Comparison of ENCODE assay signal across 16 cellular contexts in the genomic region with DNA sequence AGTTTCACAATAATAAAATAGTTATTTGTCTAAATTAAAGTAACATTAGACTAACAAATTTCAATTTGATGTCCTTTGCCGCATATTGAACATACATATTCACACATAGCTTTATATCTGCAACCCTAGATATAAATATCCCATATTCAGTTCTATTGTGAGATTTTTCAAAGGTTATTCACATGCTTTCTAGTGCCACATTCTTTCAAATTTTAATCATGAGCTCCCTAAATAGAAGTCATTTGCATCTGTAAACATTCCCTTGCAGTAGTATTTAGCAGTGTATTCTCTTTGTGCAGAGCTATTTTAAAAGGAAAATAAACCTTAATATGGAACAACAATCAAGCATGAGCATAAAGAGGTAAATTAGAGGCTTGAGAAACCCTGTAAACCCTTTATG.
DNase-seq lines count a peak whose midpoint lies in the region; ATAC-seq, FAIRE-seq and TF ChIP-seq lines count a peak whose summit lies in the region.
"Had no signal": no experiment of that assay in that cellular context is flagged by ENCODE, and none has a peak within 500 bp of the region (broad histone marks: within the 10 kb centered on the region; RNA-seq: fewer than 3 reads in every experiment).

No MANE protein-coding gene starts in this region.

- ATAC-seq in upper lobe of left lung (ENCODE audit: low FRiP score in 2 of 2) = no peak
- ATAC-seq: HepG2, PC-3 had no signal

- H3K27me3 ChIP-seq in dorsolateral prefrontal cortex (peaks cover 0 to 5% (median 0%) of the 10 kb centered on the region in 45 donors), upper lobe of left lung (no peaks in the 10 kb centered on the region)
- H3K27me3 ChIP-seq: BLaER1 treated with 17β-estradiol and CSF1 and Interleukin-3, amounts not matched to agents 10 nM and 100 nM had no signal

- 83 to 90% methylated on average over 1 of the region's 1 CpG for WGBS in upper lobe of left lung, 2 donors

- H3K27me3 Mint-ChIP-seq in nephron (ENCODE audit: low read depth) = no peaks in the 10 kb centered on the region

- H3K9me3 Mint-ChIP-seq in nephron = no peaks in the 10 kb centered on the region

- TF ChIP-seq CTCF in D721Med (IDR thresholded peaks at IDR 0.05; ENCODE audit: insufficient read depth, missing control alignments) (no peak), dorsolateral prefrontal cortex (IDR thresholded peaks at IDR 0.05 in 54 of 56, conservative IDR thresholded peaks at IDR 0.05 in 2 of 56; ENCODE audit: low read depth in 1 of 56, partially characterized antibody in 56 of 56) (no peak), nephron (IDR thresholded peaks at IDR 0.05; ENCODE audit: unreplicated experiment in 3 of 3) (no peak), upper lobe of left lung (IDR thresholded peaks at IDR 0.05) (no peak)

- peak; percentile 21 for FAIRE-seq in D721Med (lab: Jason Lieb, UNC)
- FAIRE-seq: H54, HepG2 had no signal

- peak overlapping the region in 33 of 59 donors; percentile 0 to 81 (median 45) for H3K27ac ChIP-seq in dorsolateral prefrontal cortex
- H3K27ac ChIP-seq in upper lobe of left lung = no peak overlapping the region
- H3K27ac ChIP-seq: BLaER1 treated with 17β-estradiol and CSF1 and Interleukin-3, amounts not matched to agents 10 nM and 100 nM; RWPE1 had no signal

- no peaks in the 10 kb centered on the region for H3K36me3 ChIP-seq in upper lobe of left lung
- H3K36me3 ChIP-seq: BLaER1 treated with 17β-estradiol and CSF1 and Interleukin-3, amounts not matched to agents 10 nM and 100 nM had no signal

- peak overlapping the region in 2 of 3 experiments; percentile 52 to 74 for H3K27ac Mint-ChIP-seq in nephron

- H3K4me3 ChIP-seq in dorsolateral prefrontal cortex (peak overlapping the region in 1 of 59 donors; percentile 9), upper lobe of left lung (no peak overlapping the region)
- H3K4me3 ChIP-seq: BLaER1 treated with 17β-estradiol and CSF1 and Interleukin-3, amounts not matched to agents 10 nM and 100 nM had no signal

- TF ChIP-seq EP300 in upper lobe of left lung (IDR thresholded peaks at IDR 0.05) = no peak

- H3K4me1 Mint-ChIP-seq in nephron = peaks cover 49% of the 10 kb centered on the region

- peaks cover 4% of the 10 kb centered on the region for H3K36me3 Mint-ChIP-seq in nephron (ENCODE audit: low read depth)

- H3K4me3 Mint-ChIP-seq in nephron = no peak overlapping the region

- no peak for TF ChIP-seq POLR2A in upper lobe of left lung (IDR thresholded peaks at IDR 0.05)

- H3K4me1 ChIP-seq in upper lobe of left lung = peaks cover 0 to 12% (median 0%) of the 10 kb centered on the region in 4 donors

- intact Hi-C loops in dorsolateral prefrontal cortex (cut with DNase I) = no loop called here

- H3K9me3 ChIP-seq in upper lobe of left lung = no peaks in the 10 kb centered on the region
- H3K9me3 ChIP-seq: BLaER1 treated with 17β-estradiol and CSF1 and Interleukin-3, amounts not matched to agents 10 nM and 100 nM had no signal

- DNase-seq in D721Med (ENCODE audit: insufficient read length, low spot score) = no peak
- DNase-seq in NCI-H526 treated with DMSO at 0.1 percent for 48 hours (lab: John Stamatoyannopoulos, UW) = peak; percentile 61
- DNase-seq in dorsolateral prefrontal cortex = no peak
- no peak for DNase-seq in NCI-H2081 (lab: John Stamatoyannopoulos, UW)
- DNase-seq in upper lobe of left lung = no peak
- DNase-seq in T-helper 9 cell = no peak
- DNase-seq: DMS79 treated with DMSO at 0.1 percent for 48 hours, KBM-7, NCI-H1105 treated with DMSO at 0.1 percent for 48 hours, PC-3, SIG-M5 had no signal

Comparison
In these comparisons a context has a peak if more than half of its experiments do, and no peak if none do; other contexts are left out.
1. H3K27ac ChIP-seq: peak in dorsolateral prefrontal cortex (33 of 59); none in upper lobe of left lung (0 of 4).